27 cellular contexts compared by ENCODE assay signal in the genomic region with DNA sequence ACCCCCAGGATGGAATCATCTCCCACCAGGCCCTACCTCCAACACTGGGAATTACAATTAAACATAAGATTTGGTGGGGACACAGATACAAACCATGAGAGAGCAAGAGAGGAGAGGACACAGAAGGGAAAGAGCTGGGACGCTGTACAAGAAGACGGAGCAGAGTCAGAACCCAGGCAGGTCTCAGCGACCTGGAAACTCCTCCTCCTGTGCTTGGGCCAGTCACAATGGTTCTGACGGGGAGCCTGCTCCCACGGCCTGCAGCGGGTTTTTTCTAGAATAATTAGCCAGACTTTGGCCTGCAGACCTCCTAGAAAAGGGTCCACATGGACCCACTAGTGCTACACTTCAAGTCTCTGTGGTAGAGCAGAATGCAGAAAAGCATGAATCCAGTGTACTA.
"Had no signal": no experiment of that assay in that cellular context is flagged by ENCODE, and none has a peak within 500 bp of the region (broad histone marks: within the 10 kb centered on the region; RNA-seq: fewer than 3 reads in every experiment).

No MANE protein-coding gene starts in this region.

- H3K27ac ChIP-seq: SJCRH30, SK-N-MC had no signal

- H3K9me3 ChIP-seq: SJCRH30 had no signal

- H3K9me3 Mint-ChIP-seq: WTC11 had no signal

- H3K36me3 Mint-ChIP-seq: activated naive CD8-positive, alpha-beta T cell treated with anti-CD3 and anti-CD28 coated beads for 36 hours had no signal

- H3K36me3 ChIP-seq: SJCRH30 had no signal

- H3K4me3 ChIP-seq: SJCRH30, SK-N-MC had no signal

- DNase-seq: activated CD4-positive, alpha-beta T cell treated with anti-CD3 and anti-CD28 coated beads for 36 hours; activated CD4-positive, alpha-beta T cell treated with anti-CD3 and anti-CD28 coated beads, Interleukin-2, amount 10 ng/mL, durations not matched to agents 7 days and 5 days; activated CD4-positive, alpha-beta T cell treated with anti-CD3 and anti-CD28 coated beads, Interleukin-2, amount 50 U/mL, for 48 hours; activated CD8-positive, alpha-beta memory T cell treated with anti-CD3 and anti-CD28 coated beads, Interleukin-2, amount 50 U/mL, for 48 hours; activated CD8-positive, alpha-beta T cell treated with anti-CD3 and anti-CD28 coated beads, Interleukin-2, amount 10 ng/mL, durations not matched to agents 7 days and 5 days; activated effector memory CD4-positive, alpha-beta T cell treated with anti-CD3 and anti-CD28 coated beads, Interleukin-2, amount 50 U/mL, for 16 hours; activated naive CD4-positive, alpha-beta T cell; activated naive CD4-positive, alpha-beta T cell treated with anti-CD3 and anti-CD28 coated beads, Interleukin-2, amount 50 U/mL, for 16 hours; activated naive CD8-positive, alpha-beta T cell treated with anti-CD3 and anti-CD28 coated beads for 36 hours; activated T-cell treated with anti-CD3 and anti-CD28 coated beads, Interleukin-2, amount 50 U/mL, for 48 hours; amniotic stem cell; aorta; Karpas-422; KBM-7; NCI-H1105; NCI-H1417 treated with DMSO at 0.1 percent for 48 hours; NCI-H1930; NCI-H2081 treated with DMSO at 0.1 percent for 48 hours; NCI-H226; SHP77; SJCRH30; T1000 had no signal

- ATAC-seq: activated CD4-positive, alpha-beta T cell treated with anti-CD3 and anti-CD28 coated beads for 36 hours; activated CD4-positive, CD25-positive, alpha-beta regulatory T cell treated with anti-CD3 and anti-CD28 coated beads, Interleukin-2, amount 50 U/mL, for 24 hours; activated CD8-positive, alpha-beta T cell treated with anti-CD3 and anti-CD28 coated beads, Interleukin-2, amount 10 ng/mL, durations not matched to agents 7 days and 5 days; activated T-helper 17 cell treated with anti-CD3 and anti-CD28 coated beads, Interleukin-2, amount 50 U/mL, for 72 hours; Panc1; WTC11 had no signal

- H3K27ac Mint-ChIP-seq: activated CD4-positive, alpha-beta T cell treated with anti-CD3 and anti-CD28 coated beads for 36 hours; activated CD4-positive, alpha-beta T cell treated with anti-CD3 and anti-CD28 coated beads, Interleukin-2, amount 10 ng/mL, durations not matched to agents 7 days and 5 days; activated CD8-positive, alpha-beta T cell treated with anti-CD3 and anti-CD28 coated beads, Interleukin-2, amount 10 ng/mL, durations not matched to agents 7 days and 5 days; activated naive CD8-positive, alpha-beta T cell treated with anti-CD3 and anti-CD28 coated beads for 36 hours; activated T-helper 17 cell treated with anti-CD3 and anti-CD28 coated beads, Interleukin-2, amount 50 U/mL, for 72 hours had no signal

- H3K27me3 ChIP-seq: SJCRH30 had no signal

- H3K4me3 Mint-ChIP-seq: activated CD4-positive, alpha-beta T cell treated with anti-CD3 and anti-CD28 coated beads for 36 hours; activated CD4-positive, alpha-beta T cell treated with anti-CD3 and anti-CD28 coated beads, Interleukin-2, amount 10 ng/mL, durations not matched to agents 7 days and 5 days; activated CD8-positive, alpha-beta T cell treated with anti-CD3 and anti-CD28 coated beads, Interleukin-2, amount 10 ng/mL, durations not matched to agents 7 days and 5 days; activated naive CD8-positive, alpha-beta T cell treated with anti-CD3 and anti-CD28 coated beads for 36 hours; activated T-helper 17 cell treated with anti-CD3 and anti-CD28 coated beads, Interleukin-2, amount 50 U/mL, for 72 hours; WTC11 had no signal

- H3K4me1 Mint-ChIP-seq: activated T-helper 17 cell treated with anti-CD3 and anti-CD28 coated beads, Interleukin-2, amount 50 U/mL, for 72 hours had no signal
